Comparison of ENCODE assay signal across 20 cellular contexts in the genomic region with DNA sequence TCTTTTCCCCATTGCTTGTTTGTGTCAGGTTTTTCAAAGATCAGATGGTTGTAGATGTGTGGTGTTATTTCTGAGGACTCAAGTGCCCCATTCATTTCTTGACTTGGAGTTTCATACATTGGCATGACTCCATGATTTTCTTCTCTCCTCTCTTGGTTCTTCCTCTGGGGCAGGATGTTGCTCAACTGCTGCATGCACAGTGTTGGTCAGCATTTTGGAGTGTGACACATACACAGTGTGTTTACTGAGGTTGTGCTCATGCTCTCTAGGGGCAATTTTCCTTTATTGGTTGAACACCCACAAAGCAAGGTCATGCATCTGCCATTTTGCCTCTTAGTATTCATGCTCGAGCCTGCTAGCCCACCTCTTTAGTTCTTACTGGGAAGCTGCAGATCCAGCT.
A peak's percentile ranks its signal among the peaks of the same experiment; 100 is the strongest.
DNase-seq lines count a peak whose midpoint lies in the region; ATAC-seq and TF ChIP-seq lines count a peak whose summit lies in the region.
"Had no signal": no experiment of that assay in that cellular context is flagged by ENCODE, and none has a peak within 500 bp of the region (broad histone marks: within the 10 kb centered on the region; RNA-seq: fewer than 3 reads in every experiment).

No MANE protein-coding gene starts in this region.

- H4K20me1 ChIP-seq in OCI-LY7 (ENCODE audit: insufficient read depth, low read length): no peaks in the 10 kb centered on the region
- H4K20me1 ChIP-seq: BLaER1 had no signal

- intact Hi-C loops in OCI-LY7 (cut with micrococcal nuclease; ENCODE audit: unreplicated experiment): no loop called here

- no peak overlapping the region for H3K27ac ChIP-seq in OCI-LY7 (ENCODE audit: low read depth, low read length, poor library complexity, severe bottlenecking)
- H3K27ac ChIP-seq: BLaER1, hepatocyte, ovary had no signal

- DNase-seq in GM04504 (ENCODE audit: low read depth) (peak; percentile 31), epithelial cell of proximal tubule (ENCODE audit: low read depth) (peak; percentile 4), renal cortical epithelial cell (ENCODE audit: low read depth) (peak; percentile 50), NCI-H82 treated with DMSO at 0.1 percent for 48 hours (lab: John Stamatoyannopoulos, UW; ENCODE audit: unreplicated experiment) (no peak), OCI-LY7 (ENCODE audit: low spot score) (no peak)
- DNase-seq: activated CD8-positive, alpha-beta T cell treated with anti-CD3 and anti-CD28 coated beads, Interleukin-2, amount 10 ng/mL, durations not matched to agents 7 days and 5 days; activated T-cell treated with anti-CD3 and anti-CD28 coated beads, Interleukin-2, amount 50 U/mL, for 48 hours; islet precursor cell; MM.1S; naive B cell; NCI-H187; NCI-H446; ovary; Right ventricle myocardium superior; stimulated activated CD4-positive, alpha-beta T cell treated with anti-CD3 and anti-CD28 coated beads, Interleukin-2, amount 100 ng/mL, for 48 hours; T-helper 2 cell had no signal

- no peak overlapping the region for H2AFZ ChIP-seq in OCI-LY7 (ENCODE audit: low read length)
- H2AFZ ChIP-seq: hepatocyte had no signal

- no peaks in the 10 kb centered on the region for H3K79me2 ChIP-seq in OCI-LY7 (ENCODE audit: insufficient read depth, low read depth, low read length)
- H3K79me2 ChIP-seq: hepatocyte had no signal

- BruUV-seq in OCI-LY7 (replicated peaks; lab: Mats Ljungman, UMichigan): no TSS peak

- no peaks in the 10 kb centered on the region for H3K36me3 ChIP-seq in OCI-LY7 (ENCODE audit: insufficient read depth, low read length)
- H3K36me3 ChIP-seq: BLaER1, ovary had no signal

- no peaks in the 10 kb centered on the region for H3K4me1 ChIP-seq in OCI-LY7 (ENCODE audit: insufficient read depth, low read length, poor library complexity, severe bottlenecking)
- H3K4me1 ChIP-seq: BLaER1 had no signal

- CTCF ChIA-PET in OCI-LY7 (lab: Charles Lee; ENCODE audit: unreplicated experiment): no interaction called here

- H3K9me2 ChIP-seq in OCI-LY7 (ENCODE audit: insufficient read depth, low read length): no peaks in the 10 kb centered on the region

- H3K9me3 ChIP-seq in OCI-LY7 (ENCODE audit: low read length): no peaks in the 10 kb centered on the region
- H3K9me3 ChIP-seq: BLaER1, ovary had no signal

- H3K4me2 ChIP-seq in OCI-LY7 (ENCODE audit: low read length): no peak overlapping the region
- H3K4me2 ChIP-seq: BLaER1, hepatocyte had no signal

- TF ChIP-seq CTCF in epithelial cell of proximal tubule (conservative IDR thresholded peaks at IDR 0.05; ENCODE audit: low read depth, low read length): no peak
- TF ChIP-seq CTCF in OCI-LY7 (conservative IDR thresholded peaks at IDR 0.05; ENCODE audit: low read length): no peak

- no peak overlapping the region for H3K4me3 ChIP-seq in epithelial cell of proximal tubule (ENCODE audit: low read depth, low read length)
- no peak overlapping the region for H3K4me3 ChIP-seq in OCI-LY7 (ENCODE audit: low read depth, low read length, poor library complexity, severe bottlenecking)
- H3K4me3 ChIP-seq: BLaER1, hepatocyte, ovary had no signal

- POLR2A ChIA-PET in OCI-LY7 (lab: Charles Lee): no interaction called here

- ATAC-seq in HG03342 (IDR thresholded peaks at IDR 0.05; ENCODE audit: unreplicated experiment): no peak
- ATAC-seq: activated CD8-positive, alpha-beta T cell treated with anti-CD3 and anti-CD28 coated beads, Interleukin-2, amount 10 ng/mL, durations not matched to agents 7 days and 5 days had no signal

TF ChIP-seq in PFSK-1, 5 proteins besides CTCF, POLR2A, EP300 and RAD21:
- TF ChIP-seq FOXP2 (optimal IDR thresholded peaks at IDR 0.05; ENCODE audit: borderline replicate concordance, extremely low read depth, extremely low read length, insufficient read depth): peak; percentile 87
- TF ChIP-seq, protein P1, sequence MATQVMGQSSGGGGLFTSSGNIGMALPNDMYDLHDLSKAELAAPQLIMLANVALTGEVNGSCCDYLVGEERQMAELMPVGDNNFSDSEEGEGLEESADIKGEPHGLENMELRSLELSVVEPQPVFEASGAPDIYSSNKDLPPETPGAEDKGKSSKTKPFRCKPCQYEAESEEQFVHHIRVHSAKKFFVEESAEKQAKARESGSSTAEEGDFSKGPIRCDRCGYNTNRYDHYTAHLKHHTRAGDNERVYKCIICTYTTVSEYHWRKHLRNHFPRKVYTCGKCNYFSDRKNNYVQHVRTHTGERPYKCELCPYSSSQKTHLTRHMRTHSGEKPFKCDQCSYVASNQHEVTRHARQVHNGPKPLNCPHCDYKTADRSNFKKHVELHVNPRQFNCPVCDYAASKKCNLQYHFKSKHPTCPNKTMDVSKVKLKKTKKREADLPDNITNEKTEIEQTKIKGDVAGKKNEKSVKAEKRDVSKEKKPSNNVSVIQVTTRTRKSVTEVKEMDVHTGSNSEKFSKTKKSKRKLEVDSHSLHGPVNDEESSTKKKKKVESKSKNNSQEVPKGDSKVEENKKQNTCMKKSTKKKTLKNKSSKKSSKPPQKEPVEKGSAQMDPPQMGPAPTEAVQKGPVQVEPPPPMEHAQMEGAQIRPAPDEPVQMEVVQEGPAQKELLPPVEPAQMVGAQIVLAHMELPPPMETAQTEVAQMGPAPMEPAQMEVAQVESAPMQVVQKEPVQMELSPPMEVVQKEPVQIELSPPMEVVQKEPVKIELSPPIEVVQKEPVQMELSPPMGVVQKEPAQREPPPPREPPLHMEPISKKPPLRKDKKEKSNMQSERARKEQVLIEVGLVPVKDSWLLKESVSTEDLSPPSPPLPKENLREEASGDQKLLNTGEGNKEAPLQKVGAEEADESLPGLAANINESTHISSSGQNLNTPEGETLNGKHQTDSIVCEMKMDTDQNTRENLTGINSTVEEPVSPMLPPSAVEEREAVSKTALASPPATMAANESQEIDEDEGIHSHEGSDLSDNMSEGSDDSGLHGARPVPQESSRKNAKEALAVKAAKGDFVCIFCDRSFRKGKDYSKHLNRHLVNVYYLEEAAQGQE (IDR thresholded peaks at IDR 0.05; ENCODE audit: insufficient read depth in 1 of 2, low read depth in 2 of 2, low read length in 2 of 2): no peak

Comparison
In these comparisons a context has a peak if more than half of its experiments do, and no peak if none do; other contexts are left out.
1. DNase-seq: peak in GM04504 (single experiment), epithelial cell of proximal tubule (single experiment) and renal cortical epithelial cell (single experiment); none in NCI-H82 treated with DMSO at 0.1 percent for 48 hours (single experiment) and OCI-LY7 (single experiment).